ENCODE assay signal across 9 cellular contexts in the genomic region with DNA sequence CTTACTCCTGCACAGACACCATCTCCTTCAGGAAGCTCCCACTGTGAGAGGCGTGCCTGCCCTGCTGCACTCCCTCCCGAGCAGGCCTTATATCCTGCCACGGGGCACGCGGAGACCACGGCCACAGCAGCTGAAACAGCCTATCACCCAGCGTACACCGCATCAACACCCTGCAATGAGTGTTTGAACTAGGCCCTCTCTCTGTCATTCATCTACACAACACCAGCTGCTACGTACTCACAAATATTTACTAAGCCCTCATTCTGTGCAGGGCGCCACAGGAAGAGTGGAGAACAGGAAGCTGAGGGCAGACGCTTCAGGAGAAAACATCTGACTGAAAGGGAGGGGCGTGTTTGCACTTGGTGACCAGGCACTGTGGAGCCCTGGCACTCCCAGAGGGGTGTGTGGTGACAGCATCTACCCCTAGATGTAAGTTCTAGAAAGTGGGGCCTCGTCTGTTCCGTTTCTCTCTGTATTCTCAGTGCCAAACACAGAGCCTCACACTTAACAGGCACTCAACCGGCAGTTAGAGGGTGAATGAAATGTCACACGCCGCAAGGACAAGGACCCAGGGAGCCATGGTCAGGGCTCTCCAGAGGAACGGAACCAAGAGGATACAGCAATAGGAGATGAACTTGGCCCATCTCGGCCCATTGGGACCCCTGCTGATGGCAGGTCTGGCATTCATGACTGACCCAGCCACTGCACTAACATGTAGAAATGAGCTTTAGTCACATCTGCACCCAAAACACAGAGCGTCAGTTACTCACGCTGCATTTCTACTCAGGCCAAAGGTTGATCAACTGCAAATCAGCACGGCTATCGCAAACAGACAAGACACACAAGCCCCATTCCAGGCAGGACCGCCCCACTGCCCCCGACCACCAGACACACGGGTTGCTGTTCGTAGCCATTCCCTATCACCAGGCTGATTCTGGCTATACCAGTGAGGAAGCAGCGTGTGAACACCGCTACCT. TPM values are rescaled to one million over a fixed set of nuclear protein-coding genes. Genes with fewer than 3 reads are reported as not detected.
DNase-seq lines count a peak whose midpoint lies in the region; ATAC-seq and TF ChIP-seq lines count a peak whose summit lies in the region.
"Had no signal": no experiment of that assay in that cellular context is flagged by ENCODE, and none has a peak within 500 bp of the region (broad histone marks: within the 10 kb centered on the region; RNA-seq: fewer than 3 reads in every experiment).

No MANE protein-coding gene starts in this region.

- no peak overlapping the region for H3K9ac ChIP-seq in PC-3 (ENCODE audit: low read length)

- intact Hi-C loops in PC-3 (cut with micrococcal nuclease) (loop anchor here (2.0 kb wide), 1 partner anchor 47 kb away; a partner anchor contains a TSS), left ventricle myocardium inferior (cut with micrococcal nuclease) (no loop called here)

- ATAC-seq in PC-3, result peak; percentile 99
- ATAC-seq in GM19035 (IDR thresholded peaks at IDR 0.05; ENCODE audit: unreplicated experiment), result no peak

- no peak overlapping the region for H2AFZ ChIP-seq in PC-3 (ENCODE audit: low read length)

- H3K4me1 ChIP-seq in PC-3 (ENCODE audit: insufficient read depth, low read length) (peaks cover 14% of the 10 kb centered on the region), left ventricle myocardium inferior (peaks cover 100% of the 10 kb centered on the region)

- H3K4me2 ChIP-seq in PC-3 (ENCODE audit: low read length), result peak overlapping the region; percentile 44

- no peaks in the 10 kb centered on the region for H3F3A ChIP-seq in PC-3 (ENCODE audit: low read length, unreplicated experiment)

- H3K36me3 ChIP-seq in PC-3 (ENCODE audit: low read depth, low read length), result peaks cover 26% of the 10 kb centered on the region; the same call in 1 of the 2 replicates
- no peaks in the 10 kb centered on the region for H3K36me3 ChIP-seq in left ventricle myocardium inferior

- no TSS peak for BruUV-seq in PC-3 (replicated peaks; lab: Mats Ljungman, UMichigan)

- H3K9me2 ChIP-seq in PC-3 (replicated peaks; ENCODE audit: low read length), result no peaks in the 10 kb centered on the region

- POLR2A ChIA-PET in PC-3 (lab: Charles Lee; ENCODE audit: unreplicated experiment), result interaction anchor here (0.5 kb wide), 1 partner anchor 410 kb away, joined by 3 read pairs; no protein-coding TSS in a partner anchor

- peaks cover 72% of the 10 kb centered on the region for H4K20me1 ChIP-seq in PC-3 (ENCODE audit: low read length)

- no peaks in the 10 kb centered on the region for H3K9me3 ChIP-seq in PC-3 (ENCODE audit: low read length)
- H3K9me3 ChIP-seq in left ventricle myocardium inferior (replicated peaks), result no peaks in the 10 kb centered on the region

- DNase-seq in DMS 273 (lab: John Stamatoyannopoulos, UW; ENCODE audit: unreplicated experiment) (peak; percentile 40), DMS 273 treated with DMSO at 0.1 percent for 48 hours (lab: John Stamatoyannopoulos, UW) (no peak), PC-3 (peak; percentile 74), activated gamma-delta T cell (lab: John Stamatoyannopoulos, UW) (peak; percentile 41), left ventricle myocardium inferior (peak; percentile 43), smooth muscle cell of the brain vasculature (ENCODE audit: low read depth, low spot score) (peak; percentile 83), dedifferentiated amniotic fluid mesenchymal stem cell (ENCODE audit: extremely low spot score) (no peak)

- H3K27me3 ChIP-seq in PC-3 (ENCODE audit: low read length) (no peaks in the 10 kb centered on the region), left ventricle myocardium inferior (ENCODE audit: low read depth) (no peaks in the 10 kb centered on the region)

- TF ChIP-seq CTCF in PC-3 (conservative IDR thresholded peaks at IDR 0.05; ENCODE audit: low read depth, low read length), result no peak
- no peak for TF ChIP-seq CTCF in left ventricle myocardium inferior (IDR thresholded peaks at IDR 0.05; ENCODE audit: borderline replicate concordance)

- 0 out of 2 replicates have a peak overlapping the region, but pooled peaks have one; percentile 17 for H3K27ac ChIP-seq in PC-3 (ENCODE audit: low read length)
- H3K27ac ChIP-seq in left ventricle myocardium inferior (replicated peaks), result peak overlapping the region; percentile 68
- H3K27ac ChIP-seq: 22Rv1 had no signal

- CTCF ChIA-PET in PC-3 (lab: Charles Lee), result interaction anchor here (0.5 kb wide), 1 partner anchor 130 kb away, joined by 4 read pairs; no protein-coding TSS in a partner anchor

- H3K4me3 ChIP-seq in PC-3 (ENCODE audit: low read length) (no peak overlapping the region), left ventricle myocardium inferior (peak overlapping the region; percentile 40)

- peaks cover 100% of the 10 kb centered on the region for H3K79me2 ChIP-seq in PC-3 (ENCODE audit: low read length)

RNA-seq across cellular contexts. Expression of a gene that starts 15.7 kb away (rescaled TPM):
- total RNA-seq in PC-3 (2014; rRNA removed), result 114 and 153 TPM in 2 replicates
- 54.8 TPM for total RNA-seq in left ventricle myocardium inferior

RNA-seq across cellular contexts. Expression of a gene that starts 48.2 kb away (rescaled TPM):
- total RNA-seq in PC-3 (2014; rRNA removed) (255 and 280 TPM in 2 replicates), left ventricle myocardium inferior (6.1 TPM)

RNA-seq across cellular contexts. Expression of a gene that starts 57.6 kb away (rescaled TPM):
- total RNA-seq in PC-3 (2014; rRNA removed) (7.8 and 8.3 TPM in 2 replicates), left ventricle myocardium inferior (2.5 TPM)

RNA-seq across cellular contexts. Expression of a gene that starts 58.7 kb away (rescaled TPM):
- total RNA-seq in PC-3 (2014; rRNA removed) (556 and 669 TPM in 2 replicates), left ventricle myocardium inferior (590 TPM)

Comparison
In these comparisons a context has a peak if more than half of its experiments do, and no peak if none do; other contexts are left out.
1. DNase-seq: peak in DMS 273 (single experiment), PC-3 (single experiment), activated gamma-delta T cell (single experiment), left ventricle myocardium inferior (single experiment) and smooth muscle cell of the brain vasculature (single experiment); none in DMS 273 treated with DMSO at 0.1 percent for 48 hours (single experiment) and dedifferentiated amniotic fluid mesenchymal stem cell (single experiment).
2. RNA of a gene that starts 48.2 kb away (total RNA-seq): 255 to 280 TPM in PC-3; 6.1 TPM in left ventricle myocardium inferior (single experiment); every median in the first group is over 10 times any median in the second.